ENCODE assay signal across 20 cellular contexts in genomic region chr13:113040597-113041292, GRCh38.
"Had no signal": no experiment of that assay in that cellular context is flagged by ENCODE, and none has a peak within 500 bp of the region (broad histone marks: within the 10 kb centered on the region; RNA-seq: fewer than 3 reads in every experiment).

No MANE protein-coding gene starts in this region.

- H3K27ac ChIP-seq: cardiac muscle cell, upper lobe of left lung, WERI-Rb-1 had no signal

- H3K36me3 ChIP-seq: cardiac muscle cell had no signal

- H3K4me3 ChIP-seq: cardiac muscle cell, lung, mucosa of descending colon, smooth muscle cell, upper lobe of left lung had no signal

- FAIRE-seq: astrocyte had no signal

- ATAC-seq: activated CD8-positive, alpha-beta T cell treated with anti-CD3 and anti-CD28 coated beads for 36 hours; activated T-cell treated with anti-CD3 and anti-CD28 coated beads, Interleukin-2, amount 50 U/mL, for 72 hours; left cardiac atrium; mucosa of descending colon; stimulated activated effector memory CD8-positive, alpha-beta T cell treated with anti-CD3 and anti-CD28 coated beads, Interleukin-12 subunit alpha, Interleukin-12 subunit beta, amount 100 ng/mL, for 72 hours had no signal

- H3K27me3 ChIP-seq: upper lobe of left lung had no signal

- DNase-seq: activated CD4-positive, alpha-beta T cell treated with anti-CD3 and anti-CD28 coated beads for 4 hours; activated CD8-positive, alpha-beta memory T cell treated with anti-CD3 and anti-CD28 coated beads, Interleukin-2, amount 50 U/mL, for 4 hours; activated CD8-positive, alpha-beta T cell treated with anti-CD3 and anti-CD28 coated beads for 36 hours; activated gamma-delta T cell treated with Interleukin-2 at 50 U/mL for 16 hours; activated naive CD8-positive, alpha-beta T cell treated with anti-CD3 and anti-CD28 coated beads for 36 hours; activated T-cell treated with anti-CD3 and anti-CD28 coated beads, Interleukin-2, amount 50 U/mL, for 72 hours; cortex of kidney; effector memory CD4-positive, alpha-beta T cell; left cardiac atrium; mucosa of descending colon; nephron progenitor cell; SK-N-SH; T-helper 1 cell; WERI-Rb-1 had no signal

- H3K4me2 ChIP-seq: SK-N-SH, smooth muscle cell had no signal

- H3K9me3 ChIP-seq: mucosa of descending colon, SK-N-SH, upper lobe of left lung had no signal
